ENCODE assay signal across 15 cellular contexts in genomic region chr9:111069233-111069632, GRCh38. TPM values are rescaled to one million over a fixed set of nuclear protein-coding genes. Genes with fewer than 3 reads are reported as not detected.
DNase-seq lines count a peak whose midpoint lies in the region; ATAC-seq and TF ChIP-seq lines count a peak whose summit lies in the region.
"Had no signal": no experiment of that assay in that cellular context is flagged by ENCODE, and none has a peak within 500 bp of the region (broad histone marks: within the 10 kb centered on the region; RNA-seq: fewer than 3 reads in every experiment).

No MANE protein-coding gene starts in this region.

- TF ChIP-seq POLR2A in spleen (IDR thresholded peaks at IDR 0.05), result no peak

- H3K27ac ChIP-seq in left ventricle myocardium inferior (replicated peaks) (peak overlapping the region; percentile 74), spleen (peak overlapping the region in 7 of 8 donors; percentile 46 to 69 (median 58)), aorta (ENCODE audit: low read depth in 1 of 2, low read length in 2 of 2) (no peak overlapping the region), dorsolateral prefrontal cortex (peak overlapping the region in 1 of 59 donors; percentile 49), colonic mucosa (no peak overlapping the region)
- H3K27ac ChIP-seq: BLaER1 treated with 17β-estradiol and CSF1 and Interleukin-3, amounts not matched to agents 10 nM and 100 nM had no signal

- no peak overlapping the region for H3K9ac ChIP-seq in colonic mucosa (ENCODE audit: low read depth in 2 of 2, low read length in 2 of 2)
- H3K9ac ChIP-seq: BLaER1 treated with 17β-estradiol and CSF1 and Interleukin-3, amounts not matched to agents 10 nM and 100 nM had no signal

- peaks cover 8% of the 10 kb centered on the region for H3K27me3 ChIP-seq in left ventricle myocardium inferior (ENCODE audit: low read depth)
- H3K27me3 ChIP-seq in spleen (replicated peaks in 1 of 7), result no peaks in the 10 kb centered on the region
- H3K27me3 ChIP-seq in aorta (ENCODE audit: control insufficient read depth in 1 of 2, insufficient read depth in 2 of 2, low read length in 1 of 2), result no peaks in the 10 kb centered on the region
- no peaks in the 10 kb centered on the region for H3K27me3 ChIP-seq in dorsolateral prefrontal cortex
- no peaks in the 10 kb centered on the region for H3K27me3 ChIP-seq in colonic mucosa
- H3K27me3 ChIP-seq: BLaER1 treated with 17β-estradiol and CSF1 and Interleukin-3, amounts not matched to agents 10 nM and 100 nM had no signal

- no peak overlapping the region for H3K4me3 ChIP-seq in left ventricle myocardium inferior
- H3K4me3 ChIP-seq in fibroblast of villous mesenchyme (ENCODE audit: low read depth, low read length), result no peak overlapping the region
- no peak overlapping the region for H3K4me3 ChIP-seq in spleen
- no peak overlapping the region for H3K4me3 ChIP-seq in aorta (ENCODE audit: low read length in 2 of 2)
- no peak overlapping the region for H3K4me3 ChIP-seq in dorsolateral prefrontal cortex
- no peak overlapping the region for H3K4me3 ChIP-seq in colonic mucosa
- H3K4me3 ChIP-seq: BLaER1 treated with 17β-estradiol and CSF1 and Interleukin-3, amounts not matched to agents 10 nM and 100 nM; GM12878 had no signal

- 73 to 84% (median 76%) methylated on average over 2 of the region's 2 CpGs for WGBS in spleen, 5 donors
- WGBS in aorta, 2 donors, result 47 to 57% methylated on average over 2 of the region's 2 CpGs

- TF ChIP-seq CTCF in left ventricle myocardium inferior (IDR thresholded peaks at IDR 0.05; ENCODE audit: borderline replicate concordance), result no peak
- no peak for TF ChIP-seq CTCF in fibroblast of villous mesenchyme (IDR thresholded peaks at IDR 0.05; ENCODE audit: insufficient read depth, low read depth, low read length)
- no peak for TF ChIP-seq CTCF in spleen (IDR thresholded peaks at IDR 0.05 in 8 of 11, conservative IDR thresholded peaks at IDR 0.05 in 3 of 11)
- TF ChIP-seq CTCF in dorsolateral prefrontal cortex (IDR thresholded peaks at IDR 0.05 in 54 of 56, conservative IDR thresholded peaks at IDR 0.05 in 2 of 56; ENCODE audit: low read depth in 1 of 56, partially characterized antibody in 56 of 56), result no peak
- TF ChIP-seq CTCF in colonic mucosa (IDR thresholded peaks at IDR 0.05), result no peak

- DNase-seq in left ventricle myocardium inferior (no peak), Right ventricle myocardium superior (no peak), fibroblast of villous mesenchyme (ENCODE audit: low read depth) (peak; percentile 4), spleen (no peak), aorta (no peak), dorsolateral prefrontal cortex (no peak), HCEC 1CT (no peak), colonic mucosa (no peak)
- DNase-seq: GDM1; NCI-H1930; NCI-H446; NK-92 treated with Interleukin-12 subunit alpha and Interleukin-12 subunit beta, amount 100 ng/mL, for 24 hours had no signal

- no peaks in the 10 kb centered on the region for H3K4me1 ChIP-seq in left ventricle myocardium inferior
- H3K4me1 ChIP-seq in spleen, result peaks cover 0 to 20% (median 0%) of the 10 kb centered on the region in 6 donors
- H3K4me1 ChIP-seq in aorta (ENCODE audit: control insufficient read depth in 1 of 2, insufficient read depth in 2 of 2, low read length in 2 of 2), result no peaks in the 10 kb centered on the region
- H3K4me1 ChIP-seq in colonic mucosa, result no peaks in the 10 kb centered on the region

- intact Hi-C loops in left ventricle myocardium inferior (cut with micrococcal nuclease) (no loop called here), Right ventricle myocardium superior (cut with DNase I) (no loop called here), spleen (cut with DNase I; ENCODE audit: low total_unique reads) (no loop called here), aorta (cut with DNase I) (no loop called here), dorsolateral prefrontal cortex (cut with DNase I) (no loop called here), colonic mucosa (cut with DNase I) (no loop called here)

- ATAC-seq in Right ventricle myocardium superior (ENCODE audit: poor library complexity) (no peak), aorta (ENCODE audit: low FRiP score) (peak; percentile 46)
- ATAC-seq: GM12878 had no signal

- no peaks in the 10 kb centered on the region for H3K9me3 ChIP-seq in left ventricle myocardium inferior (replicated peaks)
- H3K9me3 ChIP-seq in spleen, result no peaks in the 10 kb centered on the region
- no peaks in the 10 kb centered on the region for H3K9me3 ChIP-seq in aorta (ENCODE audit: control insufficient read depth, low read length)
- H3K9me3 ChIP-seq in colonic mucosa, result no peaks in the 10 kb centered on the region

- H3K36me3 ChIP-seq in left ventricle myocardium inferior, result no peaks in the 10 kb centered on the region
- no peaks in the 10 kb centered on the region for H3K36me3 ChIP-seq in spleen
- H3K36me3 ChIP-seq in aorta (ENCODE audit: control insufficient read depth in 1 of 2, insufficient read depth in 2 of 2, low read length in 1 of 2), result no peaks in the 10 kb centered on the region
- no peaks in the 10 kb centered on the region for H3K36me3 ChIP-seq in colonic mucosa
- H3K36me3 ChIP-seq: BLaER1 treated with 17β-estradiol and CSF1 and Interleukin-3, amounts not matched to agents 10 nM and 100 nM had no signal

RNA-seq across cellular contexts. Expression of gene LPAR1, which starts 31.0 kb away (rescaled TPM):
- total RNA-seq in left ventricle myocardium inferior (12.4 TPM), Right ventricle myocardium superior (12.7 TPM), fibroblast of villous mesenchyme (54.4 and 108 TPM in 2 replicates), spleen (10 to 100 TPM; 22.5 to 63.8 (median 35.7) TPM), aorta (100 to 1,000 TPM in 1 of 2 donors, 10 to 100 TPM in 1; 97.7 to 125 TPM), dorsolateral prefrontal cortex (100 to 1,000 TPM in 71 of 120 experiments, 10 to 100 TPM in 49; 29.8 to 457 (median 110) TPM), colonic mucosa (10 to 100 TPM; 16.5 to 20.2 TPM)
- polyA plus RNA-seq in spleen (10 to 100 TPM in 2 of 3 donors, 1 to 10 TPM in 1; 8.1 to 14.4 (median 12.9) TPM), aorta (10 to 100 TPM; 28.1 to 91.0 TPM)
- total RNA-seq: OCI-LY7 had no signal

Comparison
In these comparisons a context has a peak if more than half of its experiments do, and no peak if none do; other contexts are left out.
1. H3K27ac ChIP-seq: peak in left ventricle myocardium inferior (single experiment) and spleen (7 of 8); none in aorta (0 of 2) and colonic mucosa (single experiment).